In genomic region chr11:74783241-74783871, GRCh38 we compare ENCODE assay signal across 10 cellular contexts. TPM values are rescaled to one million over a fixed set of nuclear protein-coding genes. Genes with fewer than 3 reads are reported as not detected.
DNase-seq lines count a peak whose midpoint lies in the region; ATAC-seq, FAIRE-seq and TF ChIP-seq lines count a peak whose summit lies in the region.
"Had no signal": no experiment of that assay in that cellular context is flagged by ENCODE, and none has a peak within 500 bp of the region (broad histone marks: within the 10 kb centered on the region; RNA-seq: fewer than 3 reads in every experiment).

No MANE protein-coding gene starts in this region.

- no peak overlapping the region for H3K4me3 ChIP-seq in astrocyte (ENCODE audit: insufficient read depth, low read depth, low read length)
- H3K4me3 ChIP-seq: Peyer's patch had no signal

- H3K4me2 ChIP-seq in astrocyte (ENCODE audit: low read length) = peak overlapping the region; percentile 56

- H3K36me3 Mint-ChIP-seq in astrocyte (ENCODE audit: low read depth, unreplicated experiment) (no peaks in the 10 kb centered on the region), naive B cell (no peaks in the 10 kb centered on the region)

- H3K27me3 ChIP-seq in astrocyte (ENCODE audit: insufficient read depth, low read length) = no peaks in the 10 kb centered on the region
- H3K27me3 ChIP-seq: Peyer's patch had no signal

- no peak overlapping the region for H3K27ac ChIP-seq in astrocyte (ENCODE audit: low read depth, low read length)

- no peaks in the 10 kb centered on the region for H3K9me3 ChIP-seq in astrocyte (ENCODE audit: insufficient read depth, low read depth, low read length)
- H3K9me3 ChIP-seq: Peyer's patch had no signal

- no peak overlapping the region for H3K9ac ChIP-seq in astrocyte (ENCODE audit: low read length)

- peaks cover 91% of the 10 kb centered on the region for H3K79me2 ChIP-seq in astrocyte (ENCODE audit: insufficient read depth, low read length)

- no peak for TF ChIP-seq CTCF in astrocyte (IDR thresholded peaks at IDR 0.05; ENCODE audit: insufficient read depth, low read depth, low read length)

- H3K9me3 Mint-ChIP-seq in astrocyte (ENCODE audit: unreplicated experiment) = no peaks in the 10 kb centered on the region
- H3K9me3 Mint-ChIP-seq in naive B cell = no peaks in the 10 kb centered on the region

- H3K27ac Mint-ChIP-seq in astrocyte (ENCODE audit: unreplicated experiment) (peak overlapping the region; percentile 79), naive B cell (peak overlapping the region in 5 of 6 donors; percentile 15 to 89 (median 58))

- H3K36me3 ChIP-seq in astrocyte (ENCODE audit: insufficient read depth, low read length) = no peaks in the 10 kb centered on the region
- H3K36me3 ChIP-seq: Peyer's patch had no signal

- H4K20me1 ChIP-seq in astrocyte (ENCODE audit: insufficient read depth, low read length) = peaks cover 57% of the 10 kb centered on the region

- peaks cover 11% of the 10 kb centered on the region for H3K4me1 Mint-ChIP-seq in astrocyte (ENCODE audit: low read depth, unreplicated experiment)
- peaks cover 24 to 31% (median 26%) of the 10 kb centered on the region in 3 donors for H3K4me1 Mint-ChIP-seq in naive B cell

- H3K27me3 Mint-ChIP-seq in astrocyte (ENCODE audit: low read depth, unreplicated experiment) (no peaks in the 10 kb centered on the region), naive B cell (no peaks in the 10 kb centered on the region)

- H3K4me3 Mint-ChIP-seq in astrocyte (ENCODE audit: unreplicated experiment) (no peak overlapping the region), naive B cell (peak overlapping the region; percentile 18 to 78 (median 68))

- H3K4me1 ChIP-seq in astrocyte (ENCODE audit: insufficient read depth, low read length) = peaks cover 8% of the 10 kb centered on the region

- FAIRE-seq in G401.6 (lab: Jason Lieb, UNC) = peak; percentile 37
- FAIRE-seq in astrocyte (lab: Jason Lieb, UNC) = peak; percentile 63

- ATAC-seq in GM21515 (IDR thresholded peaks at IDR 0.05; ENCODE audit: unreplicated experiment) = peak; percentile 82
- ATAC-seq in naive B cell (ENCODE audit: low read depth in 2 of 2) = peak; percentile 96 to 98

- DNase-seq in Kasumi-1 (lab: John Stamatoyannopoulos, UW) (peak; percentile 85 to 93), astrocyte (ENCODE audit: low read depth) (peak; percentile 77), naive B cell (peak; percentile 85), HuH-7.5 (ENCODE audit: low spot score) (no peak), DMS53 (lab: John Stamatoyannopoulos, UW) (no peak)
- no peak for DNase-seq in stimulated activated naive CD4-positive, alpha-beta T cell treated with Interleukin-2 at 50 U/mL for 16 hours (lab: John Stamatoyannopoulos, UW)
- DNase-seq: left cardiac atrium had no signal

- no peak overlapping the region for H2AFZ ChIP-seq in astrocyte (ENCODE audit: low read depth, low read length)

RNA-seq across cellular contexts. Expression of gene RNF169, which starts 34.7 kb away (rescaled TPM):
- 9.8 and 10.7 TPM in 2 replicates for total RNA-seq in astrocyte
- 1 to 10 TPM in 5 of 6 donors, under 1 TPM in 1; 1.00 to 3.1 (median 1.6) TPM for polyA plus RNA-seq in naive B cell (ENCODE audit: low read depth in 6 of 6)

RNA-seq across cellular contexts. Expression of gene CHRDL2, which starts 52.1 kb away (rescaled TPM):
- not detected in 2 replicates for total RNA-seq in astrocyte
- polyA plus RNA-seq in naive B cell (ENCODE audit: low read depth in 6 of 6) = not detected
- total RNA-seq: Peyer's patch had no signal

Comparison
In these comparisons a context has a peak if more than half of its experiments do, and no peak if none do; other contexts are left out.
1. DNase-seq: peak in Kasumi-1 (2 of 2), astrocyte (single experiment) and naive B cell (single experiment); none in stimulated activated naive CD4-positive, alpha-beta T cell treated with Interleukin-2 at 50 U/mL for 16 hours (single experiment), HuH-7.5 (single experiment) and DMS53 (single experiment).